In the genomic region with DNA sequence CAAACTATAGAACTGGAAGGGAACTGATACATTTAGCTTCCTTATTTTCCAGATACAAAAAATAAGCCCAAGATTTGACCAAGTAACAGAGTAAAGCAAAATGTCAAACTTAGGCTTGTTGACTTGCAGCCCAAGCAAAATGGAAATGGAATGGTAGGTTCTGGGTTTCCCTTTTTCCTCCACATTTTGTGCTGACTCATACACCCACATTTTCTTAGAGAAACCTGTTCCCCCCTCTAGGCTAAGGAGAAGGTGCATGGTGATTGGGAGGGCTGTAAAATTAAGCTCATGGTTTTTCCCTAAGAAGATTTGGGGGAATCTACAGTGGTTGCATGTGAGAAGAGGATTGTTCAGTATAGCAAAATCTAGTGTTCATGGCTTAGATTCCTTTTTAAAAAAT, we compare ENCODE assay signal across 24 cellular contexts.
DNase-seq lines count a peak whose midpoint lies in the region; ATAC-seq, FAIRE-seq and TF ChIP-seq lines count a peak whose summit lies in the region.
"Had no signal": no experiment of that assay in that cellular context is flagged by ENCODE, and none has a peak within 500 bp of the region (broad histone marks: within the 10 kb centered on the region; RNA-seq: fewer than 3 reads in every experiment).

No MANE protein-coding gene starts in this region.

- H3K27ac Mint-ChIP-seq in naive thymus-derived CD8-positive, alpha-beta T cell, result no peak overlapping the region
- H3K27ac Mint-ChIP-seq: B cell; CD4-positive, CD25-positive, alpha-beta regulatory T cell had no signal

- H2AFZ ChIP-seq in H1 (ENCODE audit: low read length), result peak overlapping the region; percentile 92
- H2AFZ ChIP-seq in neuronal stem cell (ENCODE audit: low read length), result peak overlapping the region; percentile 28

- CTCF ChIA-PET in H1 (lab: Charles Lee; ENCODE audit: partially characterized antibody), result interaction anchor here (0.5 to 1.8 kb wide), 2 partner anchors 13 to 340 kb away, joined by 4 read pairs; no protein-coding TSS in a partner anchor

- H3K18ac ChIP-seq in H1 (ENCODE audit: extremely low read depth, low read length) (no peak overlapping the region), neuronal stem cell (ENCODE audit: low read length) (no peak overlapping the region)

- ATAC-seq in RWPE2 (ENCODE audit: low read depth), result no peak
- no peak for ATAC-seq in naive thymus-derived CD8-positive, alpha-beta T cell

- no peak overlapping the region for H4K8ac ChIP-seq in H1 (ENCODE audit: extremely low read depth, insufficient read depth, low read length)
- no peak overlapping the region for H4K8ac ChIP-seq in neuronal stem cell (ENCODE audit: low read depth, low read length)

- no peak overlapping the region for H3K4me3 Mint-ChIP-seq in naive thymus-derived CD8-positive, alpha-beta T cell
- H3K4me3 Mint-ChIP-seq: B cell; CD4-positive, CD25-positive, alpha-beta regulatory T cell had no signal

- H3K56ac ChIP-seq in H1 (replicated peaks; ENCODE audit: insufficient read length, low read depth, low read length), result no peak overlapping the region

- H2BK5ac ChIP-seq in H1 (ENCODE audit: low read depth, low read length), result no peak overlapping the region
- no peak overlapping the region for H2BK5ac ChIP-seq in neuronal stem cell (ENCODE audit: low read length)

- peaks cover 0 to 6% (median 0%) of the 10 kb centered on the region in 9 donors for H3K9me3 Mint-ChIP-seq in naive thymus-derived CD8-positive, alpha-beta T cell

- no peak for TF ChIP-seq RAD21 in H1 (IDR thresholded peaks at IDR 0.05 in 1 of 2, conservative IDR thresholded peaks at IDR 0.05 in 1 of 2; ENCODE audit: low read depth in 2 of 2, low read length in 2 of 2)

- no peaks in the 10 kb centered on the region for H3K79me1 ChIP-seq in H1 (ENCODE audit: low read depth, low read length)
- no peaks in the 10 kb centered on the region for H3K79me1 ChIP-seq in neuronal stem cell (ENCODE audit: low read depth, low read length)

- H3K4me1 ChIP-seq in RWPE2 (ENCODE audit: insufficient read depth, poor library complexity, severe bottlenecking) (peaks cover 17% of the 10 kb centered on the region), H1 (replicated peaks in 1 of 4; ENCODE audit: control insufficient read depth in 3 of 4, insufficient read depth in 4 of 4, low read length in 3 of 4) (peaks cover 0 to 3% (median 0%) of the 10 kb centered on the region in 4 experiments; a peak in 1 of 7 replicates), neuronal stem cell (ENCODE audit: control insufficient read depth in 2 of 2, insufficient read depth in 1 of 2, low read depth in 1 of 2, low read length in 2 of 2) (peaks cover 0 to 3% of the 10 kb centered on the region in 2 donors), esophagus muscularis mucosa (no peaks in the 10 kb centered on the region)
- H3K4me1 ChIP-seq: Peyer's patch had no signal

- H4K20me1 ChIP-seq in H1 (replicated peaks in 1 of 2; ENCODE audit: control insufficient read depth in 1 of 2, insufficient read depth in 2 of 2, low read length in 2 of 2), result no peaks in the 10 kb centered on the region

- no peak for TF ChIP-seq CTCF in RWPE2 (IDR thresholded peaks at IDR 0.05; ENCODE audit: poor library complexity, severe bottlenecking)
- no peak for TF ChIP-seq CTCF in H1 (IDR thresholded peaks at IDR 0.05; ENCODE audit: control extremely low read depth in 1 of 3, insufficient read depth in 1 of 3, low read depth in 1 of 3, low read length in 3 of 3)
- no peak for TF ChIP-seq CTCF in esophagus muscularis mucosa (IDR thresholded peaks at IDR 0.05)

- H3K4me3 ChIP-seq in RWPE2 (ENCODE audit: severe bottlenecking), result no peak overlapping the region
- H3K4me3 ChIP-seq in H1 (ENCODE audit: extremely low read depth in 1 of 4, insufficient read depth in 2 of 4, low read depth in 3 of 4, low read length in 4 of 4), result no peak overlapping the region
- no peak overlapping the region for H3K4me3 ChIP-seq in neuronal stem cell (ENCODE audit: low read length in 2 of 2)
- H3K4me3 ChIP-seq in esophagus muscularis mucosa, result no peak overlapping the region
- H3K4me3 ChIP-seq: Peyer's patch had no signal

- no peaks in the 10 kb centered on the region for H3K36me3 Mint-ChIP-seq in naive thymus-derived CD8-positive, alpha-beta T cell
- H3K36me3 Mint-ChIP-seq: CD4-positive, CD25-positive, alpha-beta regulatory T cell had no signal

- no peak for TF ChIP-seq EP300 in H1 (IDR thresholded peaks at IDR 0.05; ENCODE audit: borderline replicate concordance in 1 of 2, low read depth in 2 of 2, low read length in 2 of 2)
- no peak for TF ChIP-seq EP300 in esophagus muscularis mucosa (IDR thresholded peaks at IDR 0.05)

- H4K5ac ChIP-seq in H1 (ENCODE audit: insufficient read length, low read depth, low read length), result no peak overlapping the region

- H2AK5ac ChIP-seq in H1 (ENCODE audit: low read depth, low read length) (no peak overlapping the region), neuronal stem cell (ENCODE audit: low read depth, low read length) (no peak overlapping the region)

- H3K4me2 ChIP-seq in H1 (ENCODE audit: insufficient read depth in 1 of 2, low read depth in 2 of 2, low read length in 2 of 2) (no peak overlapping the region), neuronal stem cell (ENCODE audit: insufficient read depth, low read length, poor library complexity, severe bottlenecking) (no peak overlapping the region)

- no peaks in the 10 kb centered on the region for H3K27me3 ChIP-seq in RWPE2 (ENCODE audit: insufficient read depth, poor library complexity, severe bottlenecking)
- no peaks in the 10 kb centered on the region for H3K27me3 ChIP-seq in H1 (replicated peaks in 1 of 4; ENCODE audit: control insufficient read depth in 3 of 4, extremely low read depth in 1 of 4, insufficient read depth in 3 of 4, low read length in 3 of 4)
- no peaks in the 10 kb centered on the region for H3K27me3 ChIP-seq in neuronal stem cell (ENCODE audit: control insufficient read depth in 3 of 3, insufficient read depth in 3 of 3, low read depth in 1 of 3, low read length in 3 of 3)
- no peaks in the 10 kb centered on the region for H3K27me3 ChIP-seq in esophagus muscularis mucosa
- H3K27me3 ChIP-seq: Peyer's patch had no signal

- H2BK120ac ChIP-seq in H1 (replicated peaks; ENCODE audit: low read depth, low read length) (no peak overlapping the region), neuronal stem cell (ENCODE audit: low read depth, low read length) (no peak overlapping the region)

- peak overlapping the region; percentile 53 for H3K27ac ChIP-seq in RWPE2 (ENCODE audit: poor library complexity, severe bottlenecking)
- no peak overlapping the region for H3K27ac ChIP-seq in H1 (ENCODE audit: low read depth, low read length)
- H3K27ac ChIP-seq in neuronal stem cell (replicated peaks; ENCODE audit: low read length), result no peak overlapping the region
- no peak overlapping the region for H3K27ac ChIP-seq in esophagus muscularis mucosa (replicated peaks in 1 of 4)
- H3K27ac ChIP-seq: HL-60, Peyer's patch had no signal

- intact Hi-C loops in esophagus muscularis mucosa (cut with DNase I), result no loop called here

- no peaks in the 10 kb centered on the region for H3K23me2 ChIP-seq in H1 (ENCODE audit: low read depth, low read length)

- H2BK20ac ChIP-seq in H1 (ENCODE audit: low read length), result no peak overlapping the region

- DNase-seq in H54 (ENCODE audit: insufficient read length, low spot score), result no peak
- no peak for DNase-seq in RWPE2 (ENCODE audit: low spot score)
- no peak for DNase-seq in H1 (ENCODE audit: low read depth in 1 of 2, low spot score in 2 of 2)
- no peak for DNase-seq in neuronal stem cell (ENCODE audit: low spot score)
- DNase-seq in naive thymus-derived CD8-positive, alpha-beta T cell, result no peak
- DNase-seq in esophagus muscularis mucosa (ENCODE audit: extremely low spot score), result no peak
- DNase-seq in NCI-H526 treated with DMSO at 0.1 percent for 48 hours (lab: John Stamatoyannopoulos, UW), result no peak
- DNase-seq: CD4-positive, CD25-positive, alpha-beta regulatory T cell; COR-L47; IMR-90; Karpas-422; MM.1S; NCI-H1092 treated with DMSO at 0.1 percent for 48 hours; NCI-H146; NCI-H2029 treated with DMSO at 0.1 percent for 48 hours; NCI-H2171; NCI-H69; Peyer's patch; SIG-M5; T-helper 1 cell had no signal

- H3K36me3 ChIP-seq in RWPE2 (ENCODE audit: low read depth) (no peaks in the 10 kb centered on the region), H1 (ENCODE audit: control insufficient read depth in 2 of 4, insufficient read depth in 4 of 4, low read length in 3 of 4) (no peaks in the 10 kb centered on the region), neuronal stem cell (replicated peaks in 1 of 2; ENCODE audit: control insufficient read depth in 2 of 2, insufficient read depth in 2 of 2, low read length in 2 of 2) (no peaks in the 10 kb centered on the region), esophagus muscularis mucosa (no peaks in the 10 kb centered on the region)
- H3K36me3 ChIP-seq: Peyer's patch had no signal

- H2BK15ac ChIP-seq in H1 (ENCODE audit: low read length) (no peak overlapping the region), neuronal stem cell (ENCODE audit: low read length) (no peak overlapping the region)

- H3K79me2 ChIP-seq in H1 (ENCODE audit: control insufficient read depth in 1 of 2, insufficient read depth in 2 of 2, low read length in 2 of 2), result no peaks in the 10 kb centered on the region

- peaks cover 0 to 10% (median 3%) of the 10 kb centered on the region in 5 donors for H3K27me3 Mint-ChIP-seq in naive thymus-derived CD8-positive, alpha-beta T cell
- H3K27me3 Mint-ChIP-seq: CD4-positive, CD25-positive, alpha-beta regulatory T cell had no signal

- POLR2A ChIA-PET in H1 (lab: Charles Lee; ENCODE audit: partially characterized antibody), result no interaction called here
- POLR2A ChIA-PET in naive thymus-derived CD8-positive, alpha-beta T cell (lab: Charles Lee), result no interaction called here

- H3K4me1 Mint-ChIP-seq in naive thymus-derived CD8-positive, alpha-beta T cell, result no peaks in the 10 kb centered on the region
- H3K4me1 Mint-ChIP-seq: B cell; CD4-positive, CD25-positive, alpha-beta regulatory T cell had no signal

- H4K91ac ChIP-seq in H1 (replicated peaks; ENCODE audit: insufficient read length, low read length) (no peak overlapping the region), neuronal stem cell (ENCODE audit: low read depth, low read length, poor library complexity) (no peak overlapping the region)

- peak; percentile 96 for FAIRE-seq in H54 (lab: Jason Lieb, UNC)
- FAIRE-seq in H1 (lab: Jason Lieb, UNC), result no peak
- FAIRE-seq: G401.6, GM19239 had no signal

- no peak for TF ChIP-seq POLR2A in H54 (IDR thresholded peaks at IDR 0.05; ENCODE audit: low read depth, low read length)
- TF ChIP-seq POLR2A in H1 (IDR thresholded peaks at IDR 0.05; ENCODE audit: control extremely low read depth in 1 of 2, low read depth in 2 of 2, low read length in 2 of 2), result no peak
- TF ChIP-seq POLR2A in esophagus muscularis mucosa (IDR thresholded peaks at IDR 0.05; ENCODE audit: low read depth), result no peak

- no peak overlapping the region for H3K23ac ChIP-seq in H1 (ENCODE audit: insufficient read length)
- H3K23ac ChIP-seq in neuronal stem cell (ENCODE audit: low read depth, low read length, poor library complexity), result no peak overlapping the region

- H3K14ac ChIP-seq in H1 (ENCODE audit: insufficient read length) (no peak overlapping the region), neuronal stem cell (ENCODE audit: low read length) (no peak overlapping the region)

- H3K9ac ChIP-seq in H1 (replicated peaks in 1 of 4; ENCODE audit: extremely low read depth in 1 of 4, low read depth in 3 of 4, low read length in 3 of 4), result no peak overlapping the region
- H3K9ac ChIP-seq in neuronal stem cell (ENCODE audit: low read depth, low read length, poor library complexity), result no peak overlapping the region

- H3K4ac ChIP-seq in H1 (replicated peaks; ENCODE audit: insufficient read length, low read depth, low read length) (no peak overlapping the region), neuronal stem cell (ENCODE audit: low read length) (no peak overlapping the region)

- H2BK12ac ChIP-seq in H1 (ENCODE audit: low read depth, low read length) (no peak overlapping the region), neuronal stem cell (ENCODE audit: low read length) (no peak overlapping the region)

- no peaks in the 10 kb centered on the region for H3K9me3 ChIP-seq in RWPE2 (ENCODE audit: severe bottlenecking)
- H3K9me3 ChIP-seq in H1 (ENCODE audit: insufficient read depth in 2 of 2, low read depth in 1 of 2, low read length in 1 of 2), result no peaks in the 10 kb centered on the region
- H3K9me3 ChIP-seq in neuronal stem cell (replicated peaks in 1 of 2; ENCODE audit: control insufficient read depth in 2 of 2, insufficient read depth in 1 of 2, low read depth in 1 of 2, low read length in 2 of 2), result no peaks in the 10 kb centered on the region
- no peaks in the 10 kb centered on the region for H3K9me3 ChIP-seq in esophagus muscularis mucosa
- H3K9me3 ChIP-seq: Peyer's patch had no signal
